ENCODE assay signal across 8 cellular contexts in the genomic region with DNA sequence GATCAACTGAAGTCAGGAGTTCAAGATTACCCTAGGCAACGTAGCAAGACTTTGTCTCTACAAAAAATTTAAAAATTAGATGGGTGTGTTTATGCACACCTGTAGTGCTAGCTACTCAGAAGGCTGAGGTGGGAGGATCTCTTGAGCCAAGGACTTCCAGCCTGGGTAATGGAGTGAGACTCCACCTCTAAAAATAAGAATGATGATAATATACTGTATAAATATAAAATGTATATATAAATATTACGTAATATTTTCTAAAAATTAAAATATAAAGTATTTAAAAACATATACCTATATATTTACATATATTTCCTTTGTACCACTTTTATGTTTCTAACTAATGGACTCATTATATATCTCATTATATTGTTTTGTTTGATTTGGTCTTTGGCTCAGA.
"Had no signal": no experiment of that assay in that cellular context is flagged by ENCODE, and none has a peak within 500 bp of the region (broad histone marks: within the 10 kb centered on the region; RNA-seq: fewer than 3 reads in every experiment).

No MANE protein-coding gene starts in this region.

- H3K4me3 ChIP-seq: GM23338, K562 had no signal

- FAIRE-seq: H1, H54, HTR-8/SVneo, K562 had no signal

- ATAC-seq: GM23338, K562 had no signal

- DNase-seq: H9, HCEC 1CT, IMR-90 had no signal
